8 cellular contexts compared by ENCODE assay signal in the genomic region with DNA sequence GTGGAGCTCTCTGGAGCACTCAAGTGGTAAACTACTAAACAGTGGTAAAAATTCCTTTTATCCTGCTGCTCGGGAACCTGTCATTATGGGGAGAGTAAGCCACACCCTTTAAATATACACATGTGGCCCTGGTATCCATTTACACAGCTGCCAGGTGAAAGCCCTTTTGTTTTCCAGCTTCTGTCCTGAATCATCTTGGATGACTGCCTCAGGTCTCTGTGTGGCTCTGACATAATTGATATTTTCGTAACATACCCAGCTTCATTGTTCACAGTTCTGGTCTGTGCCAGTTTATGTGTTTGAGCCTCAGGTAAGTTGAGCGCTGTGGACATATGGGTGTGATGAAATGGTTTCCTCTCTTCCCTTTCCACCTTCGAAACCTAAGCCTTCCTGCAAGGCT. TPM values are rescaled to one million over a fixed set of nuclear protein-coding genes. Genes with fewer than 3 reads are reported as not detected.
DNase-seq lines count a peak whose midpoint lies in the region; ATAC-seq and TF ChIP-seq lines count a peak whose summit lies in the region.
"Had no signal": no experiment of that assay in that cellular context is flagged by ENCODE, and none has a peak within 500 bp of the region (broad histone marks: within the 10 kb centered on the region; RNA-seq: fewer than 3 reads in every experiment).

No MANE protein-coding gene starts in this region.

- H3K4me3 ChIP-seq in heart right ventricle, result no peak overlapping the region

- no peak for ATAC-seq in heart right ventricle
- no peak for ATAC-seq in HG02870 (IDR thresholded peaks at IDR 0.05; ENCODE audit: unreplicated experiment)
- ATAC-seq: left ventricle myocardium superior had no signal

- WGBS in heart right ventricle, 2 donors, result 45 to 63% methylated on average over 4 of the region's 4 CpGs

- H3K27ac ChIP-seq in heart right ventricle, result no peak overlapping the region

- H3K36me3 Mint-ChIP-seq in activated CD4-positive, alpha-beta memory T cell treated with anti-CD3 and anti-CD28 coated beads for 36 hours, result no peaks in the 10 kb centered on the region

- POLR2A ChIA-PET in activated CD4-positive, alpha-beta memory T cell treated with anti-CD3 and anti-CD28 coated beads for 36 hours (lab: Charles Lee), result interaction anchor here (1.5 kb wide), 1 partner anchor 16 kb away, joined by 8 read pairs; the partner anchor contains the start of gene TTC39C

- no peaks in the 10 kb centered on the region for H3K27me3 Mint-ChIP-seq in activated CD4-positive, alpha-beta memory T cell treated with anti-CD3 and anti-CD28 coated beads for 36 hours

- peaks cover 0 to 13% (median 0%) of the 10 kb centered on the region in 7 donors for H3K27me3 ChIP-seq in heart right ventricle

- H3K4me1 Mint-ChIP-seq in activated CD4-positive, alpha-beta memory T cell treated with anti-CD3 and anti-CD28 coated beads for 36 hours (ENCODE audit: low read depth), result peaks cover 76% of the 10 kb centered on the region

- H3K36me3 ChIP-seq in heart right ventricle, result no peaks in the 10 kb centered on the region

- peak overlapping the region; percentile 44 for H3K4me3 Mint-ChIP-seq in activated CD4-positive, alpha-beta memory T cell treated with anti-CD3 and anti-CD28 coated beads for 36 hours

- no peaks in the 10 kb centered on the region for H3K9me3 ChIP-seq in heart right ventricle

- no peaks in the 10 kb centered on the region for H3K9me3 Mint-ChIP-seq in activated CD4-positive, alpha-beta memory T cell treated with anti-CD3 and anti-CD28 coated beads for 36 hours

- H3K27ac Mint-ChIP-seq in activated CD4-positive, alpha-beta memory T cell treated with anti-CD3 and anti-CD28 coated beads for 36 hours, result peak overlapping the region; percentile 32

- DNase-seq in HPDE6-E6E7 (ENCODE audit: extremely low spot score), result peak; percentile 79
- peak; percentile 98 for DNase-seq in NCI-H2081 treated with DMSO at 0.1 percent for 48 hours (lab: John Stamatoyannopoulos, UW)
- DNase-seq in activated CD4-positive, alpha-beta memory T cell treated with anti-CD3 and anti-CD28 coated beads for 36 hours, result no peak
- peak; percentile 57 for DNase-seq in myocyte (ENCODE audit: low read depth)
- DNase-seq in Kasumi-1 (lab: John Stamatoyannopoulos, UW), result no peak
- no peak for DNase-seq in heart right ventricle
- DNase-seq: left ventricle myocardium superior had no signal

- peaks cover 0 to 10% (median 6%) of the 10 kb centered on the region in 9 donors for H3K4me1 ChIP-seq in heart right ventricle

- CTCF ChIA-PET in activated CD4-positive, alpha-beta memory T cell treated with anti-CD3 and anti-CD28 coated beads for 36 hours (lab: Charles Lee), result interaction anchor here (0.9 to 1.6 kb wide), 5 partner anchors 9 to 80 kb away, joined by 3 to 5 read pairs (median 3); partner anchors contain the start of gene TTC39C

- no peak for TF ChIP-seq CTCF in heart right ventricle (IDR thresholded peaks at IDR 0.05)

- intact Hi-C loops in activated CD4-positive, alpha-beta memory T cell treated with anti-CD3 and anti-CD28 coated beads for 36 hours (cut with micrococcal nuclease), result no loop called here
- intact Hi-C loops in heart right ventricle (cut with DNase I), result no loop called here

RNA-seq across cellular contexts. Expression of gene TTC39C, which starts 15.7 kb away (rescaled TPM):
- total RNA-seq in activated CD4-positive, alpha-beta memory T cell treated with anti-CD3 and anti-CD28 coated beads for 36 hours, result 10 to 100 TPM; 48.9 to 49.0 TPM
- total RNA-seq in myocyte (14.8 and 16.4 TPM in 2 replicates), heart right ventricle (1 to 10 TPM; 3.5 to 8.1 (median 5.2) TPM)
- polyA plus RNA-seq in myocyte (2012), result 12.9 TPM
- 1 to 10 TPM; 3.5 to 6.4 TPM for polyA plus RNA-seq in heart right ventricle

Comparison
In these comparisons a context has a peak if more than half of its experiments do, and no peak if none do; other contexts are left out.
1. DNase-seq: peak in HPDE6-E6E7 (single experiment), NCI-H2081 treated with DMSO at 0.1 percent for 48 hours (single experiment) and myocyte (single experiment); none in activated CD4-positive, alpha-beta memory T cell treated with anti-CD3 and anti-CD28 coated beads for 36 hours (single experiment), Kasumi-1 (0 of 2) and heart right ventricle (0 of 2).